1 cellular context compared by ENCODE assay signal in genomic region chr7:32658034-32658944, GRCh38.
TF ChIP-seq lines count a peak whose summit lies in the region.

No MANE protein-coding gene starts in this region.

TF ChIP-seq in K562, 482 proteins besides CTCF, POLR2A, EP300 and RAD21 (continued from another document and continues in another):
- no peak for TF ChIP-seq NKRF (IDR thresholded peaks at IDR 0.05; ENCODE audit: borderline replicate concordance)
- no peak for TF ChIP-seq SMAD2 (IDR thresholded peaks at IDR 0.05; ENCODE audit: low read depth, low read length)
- no peak for TF ChIP-seq ZNF764 (CRISPR knock-in tag; IDR thresholded peaks at IDR 0.05; ENCODE audit: low read depth)
- no peak for TF ChIP-seq ZNF224 (CRISPR knock-in tag; IDR thresholded peaks at IDR 0.05)
- no peak for TF ChIP-seq ZNF134 (CRISPR knock-in tag; conservative IDR thresholded peaks at IDR 0.05)
- no peak for TF ChIP-seq HLTF (IDR thresholded peaks at IDR 0.05)
- TF ChIP-seq YBX1 (IDR thresholded peaks at IDR 0.05) = no peak
- TF ChIP-seq ZNF24 (IDR thresholded peaks at IDR 0.05) = no peak
- peak; percentile 82 for TF ChIP-seq ZBTB40 (IDR thresholded peaks at IDR 0.05)
- TF ChIP-seq ZBTB40 (CRISPR knock-in tag; IDR thresholded peaks at IDR 0.05) = no peak
- TF ChIP-seq ATF4 (CRISPR knock-in tag; IDR thresholded peaks at IDR 0.05) = no peak
- TF ChIP-seq ZBTB11 (CRISPR knock-in tag; IDR thresholded peaks at IDR 0.05) = peak in 2 of 3 experiments; percentile 79 to 97; a peak in 4 of 6 replicates
- no peak for TF ChIP-seq GTF2E2 (tag; IDR thresholded peaks at IDR 0.05)
- peak; percentile 65; the same call in 1 of the 2 replicates for TF ChIP-seq ZNF175 (CRISPR knock-in tag; IDR thresholded peaks at IDR 0.05; ENCODE audit: low read depth)
- no peak for TF ChIP-seq EWSR1 (IDR thresholded peaks at IDR 0.05; ENCODE audit: borderline replicate concordance, low read depth, partially characterized antibody)
- TF ChIP-seq ZNF830 (CRISPR knock-in tag; IDR thresholded peaks at IDR 0.05) = no peak
- TF ChIP-seq ZNF507 (tag; conservative IDR thresholded peaks at IDR 0.05) = no peak
- TF ChIP-seq ZNF76 (CRISPR knock-in tag; IDR thresholded peaks at IDR 0.05; ENCODE audit: borderline replicate concordance) = no peak
- no peak for TF ChIP-seq NCOA2 (IDR thresholded peaks at IDR 0.05; ENCODE audit: partially characterized antibody in 2 of 2)
- TF ChIP-seq REST (CRISPR knock-in tag; IDR thresholded peaks at IDR 0.05; ENCODE audit: low read depth) = no peak
- no peak for TF ChIP-seq BRF2 (IDR thresholded peaks at IDR 0.05; ENCODE audit: borderline replicate concordance, insufficient read depth, insufficient read length)
- TF ChIP-seq KDM4B (IDR thresholded peaks at IDR 0.05; ENCODE audit: borderline replicate concordance in 2 of 2, low read depth in 1 of 2) = no peak
- peak in 1 of 2 experiments; percentile 68; a peak in 2 of 4 replicates for TF ChIP-seq ZNF639 (CRISPR knock-in tag; conservative IDR thresholded peaks at IDR 0.05 in 1 of 2, IDR thresholded peaks at IDR 0.05 in 1 of 2)
- 0 out of 2 replicates have a peak, but pooled peaks have one; percentile 22 for TF ChIP-seq ZEB2 (IDR thresholded peaks at IDR 0.05)
- no peak for TF ChIP-seq ZFX (CRISPR knock-in tag; IDR thresholded peaks at IDR 0.05)
- TF ChIP-seq ZNF589 (CRISPR knock-in tag; IDR thresholded peaks at IDR 0.05; ENCODE audit: low read depth) = peak; percentile 65; the same call in 1 of the 2 replicates
- TF ChIP-seq SNAPC5 (CRISPR knock-in tag; IDR thresholded peaks at IDR 0.05) = no peak
- TF ChIP-seq ZZZ3 (IDR thresholded peaks at IDR 0.05) = no peak
- TF ChIP-seq FOXK1 (CRISPR knock-in tag; IDR thresholded peaks at IDR 0.05; ENCODE audit: borderline replicate concordance) = no peak
- TF ChIP-seq GABPA (tag; conservative IDR thresholded peaks at IDR 0.05; ENCODE audit: low read depth) = peak; percentile 86
- TF ChIP-seq BRD9 (IDR thresholded peaks at IDR 0.05; ENCODE audit: low read depth, partially characterized antibody) = no peak
- TF ChIP-seq CREB5 (CRISPR knock-in tag; IDR thresholded peaks at IDR 0.05) = no peak
- TF ChIP-seq CREM (IDR thresholded peaks at IDR 0.05; ENCODE audit: low read depth) = peak; percentile 82
